19 cellular contexts compared by ENCODE assay signal in genomic region chr16:1080801-1081733, GRCh38. TPM values are rescaled to one million over a fixed set of nuclear protein-coding genes. Genes with fewer than 3 reads are reported as not detected.
A peak's percentile ranks its signal among the peaks of the same experiment; 100 is the strongest.
DNase-seq lines count a peak whose midpoint lies in the region; ATAC-seq and TF ChIP-seq lines count a peak whose summit lies in the region.
"Had no signal": no experiment of that assay in that cellular context is flagged by ENCODE, and none has a peak within 500 bp of the region (broad histone marks: within the 10 kb centered on the region; RNA-seq: fewer than 3 reads in every experiment).

No MANE protein-coding gene starts in this region.

- H3K27me3 ChIP-seq in H7 (ENCODE audit: control insufficient read depth, insufficient read depth, low read length) (no peaks in the 10 kb centered on the region), Panc1 (ENCODE audit: control insufficient read depth, insufficient read depth, low read length) (no peaks in the 10 kb centered on the region)

- peaks cover 12% of the 10 kb centered on the region for H3K27me3 Mint-ChIP-seq in glutamatergic neuron (ENCODE audit: unreplicated experiment)
- peaks cover 2% of the 10 kb centered on the region for H3K27me3 Mint-ChIP-seq in activated CD4-positive, alpha-beta T cell treated with anti-CD3 and anti-CD28 coated beads, Interleukin-2, amount 10 ng/mL, durations not matched to agents 24 days and 14 days

- H3K36me3 ChIP-seq in H7 (replicated peaks; ENCODE audit: control insufficient read depth, insufficient read depth, low read length) (no peaks in the 10 kb centered on the region), Panc1 (ENCODE audit: control insufficient read depth, insufficient read depth, low read length) (no peaks in the 10 kb centered on the region)

- H3K9me3 Mint-ChIP-seq in glutamatergic neuron (ENCODE audit: unreplicated experiment) = peaks cover 21% of the 10 kb centered on the region
- H3K9me3 Mint-ChIP-seq in activated CD4-positive, alpha-beta T cell treated with anti-CD3 and anti-CD28 coated beads, Interleukin-2, amount 10 ng/mL, durations not matched to agents 24 days and 14 days = peaks cover 8% of the 10 kb centered on the region

- DNase-seq in H7 = peak; percentile 67
- DNase-seq in Panc1 (ENCODE audit: low read depth, low spot score) = no peak
- peak; percentile 24 for DNase-seq in glutamatergic neuron
- peak; percentile 40 for DNase-seq in retina
- DNase-seq in inferior parietal cortex (ENCODE audit: extremely low spot score) = no peak
- DNase-seq in activated CD4-positive, alpha-beta T cell treated with anti-CD3 and anti-CD28 coated beads, Interleukin-2, amount 10 ng/mL, durations not matched to agents 24 days and 14 days = no peak
- DNase-seq: ACHN; Calu3; CD4-positive, alpha-beta T cell; DMS79 treated with DMSO at 0.1 percent for 48 hours; KG1; NCI-H1105; NCI-H187 treated with DMSO at 0.1 percent for 48 hours; NCI-H2171 treated with DMSO at 0.1 percent for 48 hours; NCI-H510A had no signal

- no peak overlapping the region for H3K4me3 Mint-ChIP-seq in glutamatergic neuron (ENCODE audit: unreplicated experiment)
- H3K4me3 Mint-ChIP-seq in activated CD4-positive, alpha-beta T cell treated with anti-CD3 and anti-CD28 coated beads, Interleukin-2, amount 10 ng/mL, durations not matched to agents 24 days and 14 days = no peak overlapping the region
- H3K4me3 Mint-ChIP-seq: CD4-positive, alpha-beta T cell had no signal

- peaks cover 55% of the 10 kb centered on the region for H3K4me1 ChIP-seq in Panc1 (ENCODE audit: control insufficient read depth, insufficient read depth, low read length)

- H3K27ac ChIP-seq in Panc1 (ENCODE audit: low read length) = peak overlapping the region; percentile 88
- H3K27ac ChIP-seq: HL-60 had no signal

- no TSS peak for BruUV-seq in Panc1 (replicated peaks; lab: Mats Ljungman, UMichigan)

- no peak overlapping the region for H3K27ac Mint-ChIP-seq in glutamatergic neuron (ENCODE audit: unreplicated experiment)
- no peak overlapping the region for H3K27ac Mint-ChIP-seq in activated CD4-positive, alpha-beta T cell treated with anti-CD3 and anti-CD28 coated beads, Interleukin-2, amount 10 ng/mL, durations not matched to agents 24 days and 14 days
- H3K27ac Mint-ChIP-seq: CD4-positive, alpha-beta T cell had no signal

- peaks cover 10% of the 10 kb centered on the region for H3K36me3 Mint-ChIP-seq in glutamatergic neuron (ENCODE audit: unreplicated experiment)
- no peaks in the 10 kb centered on the region for H3K36me3 Mint-ChIP-seq in activated CD4-positive, alpha-beta T cell treated with anti-CD3 and anti-CD28 coated beads, Interleukin-2, amount 10 ng/mL, durations not matched to agents 24 days and 14 days (ENCODE audit: low read depth)

- in situ Hi-C loops in Panc1 (cut with HindIII; ENCODE audit: low pct_unique_long_range_greater_than_20kb, low sequenced_read_pairs) = no loop called here

- intact Hi-C loops in Panc1 (cut with micrococcal nuclease; ENCODE audit: unreplicated experiment) = no loop called here
- intact Hi-C loops in activated CD4-positive, alpha-beta T cell treated with anti-CD3 and anti-CD28 coated beads, Interleukin-2, amount 10 ng/mL, durations not matched to agents 24 days and 14 days (cut with micrococcal nuclease) = no loop called here

- no peak for ATAC-seq in Panc1
- ATAC-seq in HG03442 (IDR thresholded peaks at IDR 0.05; ENCODE audit: unreplicated experiment) = no peak

- POLR2A ChIA-PET in Panc1 (lab: Charles Lee) = interaction anchor here (0.5 kb wide), 1 partner anchor 8 kb away, joined by 4 read pairs; no protein-coding TSS in a partner anchor

- H3K4me1 Mint-ChIP-seq in glutamatergic neuron (ENCODE audit: low read depth, unreplicated experiment) = peaks cover 10% of the 10 kb centered on the region
- H3K4me1 Mint-ChIP-seq in activated CD4-positive, alpha-beta T cell treated with anti-CD3 and anti-CD28 coated beads, Interleukin-2, amount 10 ng/mL, durations not matched to agents 24 days and 14 days = no peaks in the 10 kb centered on the region

- no peaks in the 10 kb centered on the region; the same call in 1 of the 2 replicates for H3K9me3 ChIP-seq in Panc1 (ENCODE audit: control insufficient read depth, insufficient read depth, low read depth, low read length)

- CTCF ChIA-PET in Panc1 (lab: Charles Lee) = no interaction called here

- no peak overlapping the region for H3K4me3 ChIP-seq in H7 (ENCODE audit: insufficient read depth, low read depth, low read length)
- H3K4me3 ChIP-seq in Panc1 (ENCODE audit: low read depth in 2 of 2, low read length in 2 of 2) = no peak overlapping the region

- TF ChIP-seq CTCF in Panc1 (IDR thresholded peaks at IDR 0.05) = no peak
- no peak for TF ChIP-seq CTCF in glutamatergic neuron (IDR thresholded peaks at IDR 0.05; ENCODE audit: partially characterized antibody, unreplicated experiment)

RNA-seq across cellular contexts. Expression of gene SSTR5, which starts 8.5 kb away (rescaled TPM):
- 0.18 and 0.21 TPM in 2 replicates for total RNA-seq in H7 (2014; rRNA removed; shearing (Covaris generic))
- total RNA-seq in Panc1 (2021; ENCODE audit: unreplicated experiment) (2.8 TPM), glutamatergic neuron (ENCODE audit: unreplicated experiment) (1.3 TPM)
- 12.8 TPM for polyA plus RNA-seq in Panc1 (2012; ENCODE audit: insufficient read length)
- total RNA-seq in activated CD4-positive, alpha-beta T cell treated with anti-CD3 and anti-CD28 coated beads, Interleukin-2, amount 10 ng/mL, durations not matched to agents 24 days and 14 days = not detected in 2 replicates
- total RNA-seq: Calu3; CD4-positive, alpha-beta T cell; M059J; SK-MEL-5 had no signal

RNA-seq across cellular contexts. Expression of gene C1QTNF8, which starts 15.0 kb away (rescaled TPM):
- total RNA-seq in H7 (2014; rRNA removed; shearing (Covaris generic)) = not detected in 2 replicates
- total RNA-seq in Panc1 (2021; ENCODE audit: unreplicated experiment) (0.39 TPM), glutamatergic neuron (ENCODE audit: unreplicated experiment) (not detected)
- 0.63 TPM for polyA plus RNA-seq in Panc1 (2012; ENCODE audit: insufficient read length)
- total RNA-seq in activated CD4-positive, alpha-beta T cell treated with anti-CD3 and anti-CD28 coated beads, Interleukin-2, amount 10 ng/mL, durations not matched to agents 24 days and 14 days = not detected in 2 replicates
- total RNA-seq: Calu3; CD4-positive, alpha-beta T cell; M059J; SK-MEL-5 had no signal

Comparison
In these comparisons a context has a peak if more than half of its experiments do, and no peak if none do; other contexts are left out.
1. DNase-seq: peak in H7 (single experiment), glutamatergic neuron (single experiment) and retina (single experiment); none in Panc1 (single experiment), inferior parietal cortex (single experiment) and activated CD4-positive, alpha-beta T cell treated with anti-CD3 and anti-CD28 coated beads, Interleukin-2, amount 10 ng/mL, durations not matched to agents 24 days and 14 days (single experiment).